ENCODE assay signal across 8 cellular contexts in genomic region chr12:12786716-12787601, GRCh38.
DNase-seq lines count a peak whose midpoint lies in the region; ATAC-seq and TF ChIP-seq lines count a peak whose summit lies in the region.

No MANE protein-coding gene starts in this region.

- peak; percentile 83 for ATAC-seq in HG03280 (IDR thresholded peaks at IDR 0.05; ENCODE audit: unreplicated experiment)

- DNase-seq in CD1c-positive myeloid dendritic cell (ENCODE audit: extremely low spot score), result peak; percentile 90
- DNase-seq in NCI-H748 (lab: John Stamatoyannopoulos, UW; ENCODE audit: unreplicated experiment), result peak; percentile 74
- DNase-seq in activated T-cell treated with anti-CD3 and anti-CD28 coated beads for 24 hours (ENCODE audit: low read depth), result peak; percentile 67
- peak; percentile 67 for DNase-seq in epidermal melanocyte (ENCODE audit: insufficient read length, low spot score)
- peak; percentile 75 for DNase-seq in middle frontal gyrus (ENCODE audit: extremely low spot score, low spot score)
- DNase-seq in stimulated activated CD8-positive, alpha-beta memory T cell treated with anti-CD3 and anti-CD28 coated beads, Interleukin-4, amount 100 ng/mL, for 1 hour (ENCODE audit: low read depth in 2 of 2, low spot score in 1 of 2), result peak; percentile 19 to 44

- peak; percentile 89 for TF ChIP-seq POLR2A in GM19099 (IDR thresholded peaks at IDR 0.05; ENCODE audit: extremely low read depth, insufficient read length, low read depth)

Comparison
In these comparisons a context has a peak if more than half of its experiments do, and no peak if none do; other contexts are left out.
1. Peak in every context shown above with its lines: DNase-seq and ATAC-seq.
2. DNase-seq: peak in every context shown above with its lines; median percentile 90 in CD1c-positive myeloid dendritic cell; 75 in middle frontal gyrus; 74 in NCI-H748; 67 in activated T-cell treated with anti-CD3 and anti-CD28 coated beads for 24 hours; 67 in epidermal melanocyte; 32 in stimulated activated CD8-positive, alpha-beta memory T cell treated with anti-CD3 and anti-CD28 coated beads, Interleukin-4, amount 100 ng/mL, for 1 hour.